10 cellular contexts compared by ENCODE assay signal in genomic region chr13:20191902-20192469, GRCh38. TPM values are rescaled to one million over a fixed set of nuclear protein-coding genes. Genes with fewer than 3 reads are reported as not detected.
DNase-seq lines count a peak whose midpoint lies in the region; ATAC-seq and TF ChIP-seq lines count a peak whose summit lies in the region.
"Had no signal": no experiment of that assay in that cellular context is flagged by ENCODE, and none has a peak within 500 bp of the region (broad histone marks: within the 10 kb centered on the region; RNA-seq: fewer than 3 reads in every experiment).

No MANE protein-coding gene starts in this region.

- in situ Hi-C loops in T47D (cut with HindIII; ENCODE audit: low pct_unique_long_range_greater_than_20kb, low sequenced_read_pairs): loop anchor here (25.0 kb wide), 1 partner anchor 295 kb away; no protein-coding TSS in a partner anchor

- H3K4me3 ChIP-seq in NB4 (ENCODE audit: low read depth, low read length) (peak overlapping the region; percentile 6), liver (ENCODE audit: low read depth in 1 of 3, low read length in 3 of 3) (peak overlapping the region; percentile 64 to 85 (median 83)), testis (peak overlapping the region; percentile 48 to 65)
- H3K4me3 ChIP-seq: K562 had no signal

- TF ChIP-seq RAD21 in liver (IDR thresholded peaks at IDR 0.05): no peak

- peaks cover 11 to 48% (median 35%) of the 10 kb centered on the region in 4 donors for H3K4me1 ChIP-seq in liver (ENCODE audit: control insufficient read depth in 4 of 4, insufficient read depth in 4 of 4, low read length in 3 of 4)
- peaks cover 10% of the 10 kb centered on the region for H3K4me1 ChIP-seq in testis

- H3K9ac ChIP-seq in liver (ENCODE audit: low read depth in 1 of 2, low read length in 2 of 2): peak overlapping the region in 1 of 2 donors; percentile 41

- intact Hi-C loops in testis (cut with DNase I; ENCODE audit: low total_unique reads): no loop called here

- ATAC-seq in GM18517 (IDR thresholded peaks at IDR 0.05; ENCODE audit: unreplicated experiment): no peak
- ATAC-seq: K562 had no signal

- peaks cover 0 to 6% (median 3%) of the 10 kb centered on the region in 4 donors for H3K36me3 ChIP-seq in liver (ENCODE audit: control insufficient read depth in 4 of 4, insufficient read depth in 3 of 4, low read depth in 1 of 4, low read length in 3 of 4)
- H3K36me3 ChIP-seq in testis (ENCODE audit: low read depth, missing control alignments): no peaks in the 10 kb centered on the region

- TF ChIP-seq CTCF in NB4 (IDR thresholded peaks at IDR 0.05; ENCODE audit: low read depth, low read length) (no peak), liver (IDR thresholded peaks at IDR 0.05; ENCODE audit: low read depth, low read length, missing input control) (no peak), testis (IDR thresholded peaks at IDR 0.05) (no peak)

- H3K27me3 ChIP-seq in liver (ENCODE audit: control insufficient read depth in 4 of 4, insufficient read depth in 4 of 4, low read length in 3 of 4) (no peaks in the 10 kb centered on the region), testis (no peaks in the 10 kb centered on the region)

- H3K9me3 ChIP-seq in liver (ENCODE audit: control insufficient read depth in 4 of 4, low read length in 3 of 4) (no peaks in the 10 kb centered on the region), testis (no peaks in the 10 kb centered on the region)

- H3K27ac ChIP-seq in liver (ENCODE audit: low read depth in 1 of 2, low read length in 2 of 2) (peak overlapping the region; percentile 56 to 81), testis (no peak overlapping the region)

- WGBS in liver: 5% methylated on average over 36 of the region's 36 CpGs
- 6 to 21% methylated on average over 22 to 36 of the region's 36 CpGs for WGBS in testis, 2 donors

- no peak for TF ChIP-seq POLR2A in NB4 (IDR thresholded peaks at IDR 0.05; ENCODE audit: extremely low read depth, insufficient read length)
- TF ChIP-seq POLR2A in testis (IDR thresholded peaks at IDR 0.05): no peak

- DNase-seq in Daoy (ENCODE audit: low read depth) (peak; percentile 34), NB4 (ENCODE audit: low read depth) (peak; percentile 54), T47D (ENCODE audit: low read depth in 1 of 2, low spot score in 1 of 2) (peak; percentile 27), testis (peak; percentile 21), NCI-H1436 treated with DMSO at 0.1 percent for 48 hours (lab: John Stamatoyannopoulos, UW) (no peak)
- DNase-seq in stimulated activated CD4-positive, alpha-beta T cell treated with anti-CD3 and anti-CD28 coated beads, Interleukin-4, amount 100 ng/mL, for 4 hours: no peak

TF ChIP-seq in liver, 16 proteins besides CTCF, POLR2A, EP300 and RAD21:
- TF ChIP-seq RXRA (IDR thresholded peaks at IDR 0.05): peak; percentile 46 to 70
- TF ChIP-seq HNF4A (conservative IDR thresholded peaks at IDR 0.05): peak; percentile 20 to 52
- TF ChIP-seq SP1 (IDR thresholded peaks at IDR 0.05): peak; percentile 62
- no peak for TF ChIP-seq FOXA1 (IDR thresholded peaks at IDR 0.05)
- TF ChIP-seq REST (IDR thresholded peaks at IDR 0.05): no peak
- peak; percentile 42 for TF ChIP-seq TAF1 (conservative IDR thresholded peaks at IDR 0.05)
- peak; percentile 30 for TF ChIP-seq YY1 (IDR thresholded peaks at IDR 0.05)

RNA-seq across cellular contexts. Expression of gene GJB2, which starts 0.8 kb away (rescaled TPM):
- 0.77 and 5.3 TPM in 2 replicates for total RNA-seq in Daoy (2014; rRNA removed; shearing (Covaris generic))
- 10 to 100 TPM in 1 of 2 donors, 1 to 10 TPM in 1; 8.0 to 50.1 TPM for total RNA-seq in liver
- polyA plus RNA-seq in liver: 10 to 100 TPM; 17.6 to 23.6 TPM
- total RNA-seq in testis: 1 to 10 TPM; 2.9 to 3.1 TPM
- polyA plus RNA-seq in testis (ENCODE audit: insufficient read depth, low read depth, low replicate concordance): 2.5 TPM
- total RNA-seq: K562, lung microvascular endothelial cell had no signal
- polyA plus RNA-seq: K562 had no signal

RNA-seq across cellular contexts. Expression of gene GJA3, which starts 31.1 kb away (rescaled TPM):
- 0.89 and 1.4 TPM in 2 replicates for total RNA-seq in Daoy (2014; rRNA removed; shearing (Covaris generic))
- total RNA-seq in liver (under 1 TPM in 1 of 2 donors, not detected in 1; 0.05 TPM), testis (10 to 100 TPM in 1 of 2 donors, 1 to 10 TPM in 1; 5.0 to 10.2 TPM)
- polyA plus RNA-seq in liver (under 1 TPM in 1 of 2 donors, not detected in 1; 0.02 TPM), testis (ENCODE audit: insufficient read depth, low read depth, low replicate concordance) (1.7 TPM)
- total RNA-seq: lung microvascular endothelial cell had no signal

RNA-seq across cellular contexts. Expression of gene GJB6, which starts 40.1 kb away (rescaled TPM):
- not detected in 2 replicates for total RNA-seq in Daoy (2014; rRNA removed; shearing (Covaris generic))
- total RNA-seq in liver: under 1 TPM in 1 of 2 donors, not detected in 1; 0.08 TPM
- under 1 TPM in 1 of 2 donors, not detected in 1; 0.06 TPM for polyA plus RNA-seq in liver
- 1 to 10 TPM; 1.4 to 1.7 TPM for total RNA-seq in testis
- polyA plus RNA-seq in testis (ENCODE audit: insufficient read depth, low read depth, low replicate concordance): 1.8 TPM
- total RNA-seq: K562, lung microvascular endothelial cell had no signal
- polyA plus RNA-seq: K562 had no signal

Comparison
In these comparisons a context has a peak if more than half of its experiments do, and no peak if none do; other contexts are left out.
1. DNase-seq: peak in Daoy (single experiment), NB4 (single experiment), T47D (2 of 2) and testis (single experiment); none in stimulated activated CD4-positive, alpha-beta T cell treated with anti-CD3 and anti-CD28 coated beads, Interleukin-4, amount 100 ng/mL, for 4 hours (0 of 2) and NCI-H1436 treated with DMSO at 0.1 percent for 48 hours (single experiment).
2. H3K4me3 ChIP-seq: peak in every context shown above with its lines; median percentile 83 in liver; 56 in testis; 6 in NB4.
3. H3K27ac ChIP-seq: peak in liver (2 of 2); none in testis (0 of 2).